In genomic region chrX:2474963-2475726, GRCh38 we compare ENCODE assay signal across 17 cellular contexts.
"Had no signal": no experiment of that assay in that cellular context is flagged by ENCODE, and none has a peak within 500 bp of the region (broad histone marks: within the 10 kb centered on the region; RNA-seq: fewer than 3 reads in every experiment).

No MANE protein-coding gene starts in this region.

- H3K9me3 ChIP-seq: left ventricle myocardium inferior, ovary, stomach had no signal

- FAIRE-seq: islet of Langerhans, urothelium cell line had no signal

- DNase-seq: activated CD4-positive, alpha-beta T cell treated with anti-CD3 and anti-CD28 coated beads, Interleukin-2, amount 50 U/mL, for 4 hours; activated CD4-positive, CD25-positive, alpha-beta regulatory T cell treated with anti-CD3 and anti-CD28 coated beads, Interleukin-2, amount 50 U/mL, for 72 hours; activated CD8-positive, alpha-beta memory T cell treated with anti-CD3 and anti-CD28 coated beads, Interleukin-2, amount 10 ng/mL, durations not matched to agents 7 days and 5 days; activated gamma-delta T cell treated with Interleukin-2 at 50 U/mL for 16 hours; activated naive CD8-positive, alpha-beta T cell treated with anti-CD3 and anti-CD28 coated beads for 36 hours; activated T-cell treated with anti-CD3 and anti-CD28 coated beads, Interleukin-2, amount 50 U/mL, for 4 hours; foreskin melanocyte; left ventricle myocardium inferior; mesenchymal stem cell; ovary; stimulated activated CD4-positive, alpha-beta T cell treated with anti-CD3 and anti-CD28 coated beads, Interleukin-15, amount 100 ng/mL, for 24 hours; stimulated activated CD4-positive, alpha-beta T cell treated with anti-CD3 and anti-CD28 coated beads, Interleukin-4, amount 100 ng/mL, for 24 hours; stomach had no signal

- H3K27ac Mint-ChIP-seq: activated CD8-positive, alpha-beta memory T cell treated with anti-CD3 and anti-CD28 coated beads, Interleukin-2, amount 10 ng/mL, durations not matched to agents 7 days and 5 days; activated naive CD8-positive, alpha-beta T cell treated with anti-CD3 and anti-CD28 coated beads for 36 hours; T-helper 2 cell treated with Interferon-gamma antibody and Interleukin-4, amounts not matched to agents 5 μg/mL and 100 μg/mL, for 36 hours had no signal

- H3K27me3 ChIP-seq: dorsolateral prefrontal cortex, ovary, stomach had no signal

- H3K27me3 Mint-ChIP-seq: activated CD8-positive, alpha-beta memory T cell treated with anti-CD3 and anti-CD28 coated beads, Interleukin-2, amount 10 ng/mL, durations not matched to agents 7 days and 5 days; activated naive CD8-positive, alpha-beta T cell treated with anti-CD3 and anti-CD28 coated beads for 36 hours had no signal

- H3K4me3 ChIP-seq: dorsolateral prefrontal cortex, left ventricle myocardium inferior, ovary, stomach had no signal

- H3K27ac ChIP-seq: dorsolateral prefrontal cortex, left ventricle myocardium inferior, ovary, stomach had no signal

- H3K36me3 ChIP-seq: ovary, stomach had no signal

- H3K4me1 Mint-ChIP-seq: activated CD8-positive, alpha-beta memory T cell treated with anti-CD3 and anti-CD28 coated beads, Interleukin-2, amount 10 ng/mL, durations not matched to agents 7 days and 5 days; activated naive CD8-positive, alpha-beta T cell treated with anti-CD3 and anti-CD28 coated beads for 36 hours had no signal

- ATAC-seq: activated CD8-positive, alpha-beta memory T cell treated with anti-CD3 and anti-CD28 coated beads, Interleukin-2, amount 10 ng/mL, durations not matched to agents 7 days and 5 days; activated T-cell treated with anti-CD3 and anti-CD28 coated beads, Interleukin-2, amount 50 U/mL, for 4 hours had no signal

- H3K4me3 Mint-ChIP-seq: activated CD8-positive, alpha-beta memory T cell treated with anti-CD3 and anti-CD28 coated beads, Interleukin-2, amount 10 ng/mL, durations not matched to agents 7 days and 5 days; activated naive CD8-positive, alpha-beta T cell treated with anti-CD3 and anti-CD28 coated beads for 36 hours; activated T-cell treated with anti-CD3 and anti-CD28 coated beads, Interleukin-2, amount 50 U/mL, for 4 hours; T-helper 2 cell treated with Interferon-gamma antibody and Interleukin-4, amounts not matched to agents 5 μg/mL and 100 μg/mL, for 36 hours had no signal
